In the genomic region with DNA sequence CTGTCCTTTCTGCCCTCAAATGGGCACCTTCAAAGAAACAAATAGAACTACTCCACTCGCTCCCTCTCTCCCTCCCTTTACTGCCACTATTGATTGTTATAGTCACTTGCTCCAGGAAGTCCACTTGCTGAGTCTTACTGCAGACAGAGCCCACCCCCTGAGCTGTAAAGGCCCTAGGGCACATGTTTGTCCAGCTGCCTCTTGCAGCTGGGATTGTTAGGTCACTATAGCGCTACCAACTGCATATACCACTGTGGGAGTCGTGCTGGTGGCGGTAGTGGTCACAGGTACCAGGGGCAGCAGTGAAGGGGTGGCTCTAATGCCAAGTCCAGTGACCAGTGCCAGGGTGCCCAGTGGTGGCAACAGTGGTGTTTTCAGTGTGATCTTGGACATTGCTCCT, we compare ENCODE assay signal across 13 cellular contexts. TPM values are rescaled to one million over a fixed set of nuclear protein-coding genes. Genes with fewer than 3 reads are reported as not detected.
DNase-seq lines count a peak whose midpoint lies in the region; ATAC-seq, FAIRE-seq and TF ChIP-seq lines count a peak whose summit lies in the region.
"Had no signal": no experiment of that assay in that cellular context is flagged by ENCODE, and none has a peak within 500 bp of the region (broad histone marks: within the 10 kb centered on the region; RNA-seq: fewer than 3 reads in every experiment).

No MANE protein-coding gene starts in this region.

- H2AFZ ChIP-seq in HepG2 (ENCODE audit: low read length) = no peak overlapping the region

- no peak for TF ChIP-seq RAD21 in HepG2 (CRISPR knock-in tag; IDR thresholded peaks at IDR 0.05)

- no TSS peak for BruUV-seq in HepG2 (replicated peaks; lab: Mats Ljungman, UMichigan)

- TF ChIP-seq CTCF in 22Rv1 (IDR thresholded peaks at IDR 0.05) (no peak), HepG2 (CRISPR knock-in tag; IDR thresholded peaks at IDR 0.05) (no peak)

- intact Hi-C loops in HepG2 (cut with micrococcal nuclease; ENCODE audit: unreplicated experiment) = no loop called here

- no peak overlapping the region for H3K4me3 ChIP-seq in SJCRH30
- no peak overlapping the region for H3K4me3 ChIP-seq in HepG2 (replicated peaks in 1 of 3; ENCODE audit: insufficient read depth in 1 of 3, low read depth in 2 of 3, low read length in 3 of 3)

- H3K27me3 ChIP-seq in SJCRH30 = no peaks in the 10 kb centered on the region
- no peaks in the 10 kb centered on the region; a peak in 1 of 5 replicates for H3K27me3 ChIP-seq in HepG2 (ENCODE audit: control insufficient read depth in 1 of 2, insufficient read depth in 2 of 2, low read length in 2 of 2)

- H3K79me2 ChIP-seq in HepG2 (ENCODE audit: insufficient read depth, low read length) = peaks cover 7% of the 10 kb centered on the region

- no peak for FAIRE-seq in HepG2 (lab: Jason Lieb, UNC)

- H3K36me3 ChIP-seq in SJCRH30 (no peaks in the 10 kb centered on the region), HepG2 (replicated peaks in 1 of 2; ENCODE audit: control insufficient read depth in 1 of 2, insufficient read depth in 2 of 2, low read length in 2 of 2) (peaks cover 0 to 17% of the 10 kb centered on the region in 2 experiments; a peak in 1 of 5 replicates)

- no peaks in the 10 kb centered on the region for H4K20me1 ChIP-seq in HepG2 (ENCODE audit: insufficient read depth, low read length)

- in situ Hi-C loops in HepG2 (cut with HindIII; ENCODE audit: extremely low pct_ligation_motif_present, low pct_unique_long_range_greater_than_20kb) = no loop called here

- DNase-seq in ELF-1 (ENCODE audit: low read depth, low spot score) = peak; percentile 61
- DNase-seq in SJCRH30 = peak; percentile 70 to 77
- no peak for DNase-seq in HepG2 (ENCODE audit: low spot score)
- DNase-seq in midbrain (lab: John Stamatoyannopoulos, UW) = no peak
- no peak for DNase-seq in NOMO-1 treated with DMSO at 0.1 percent for 48 hours (lab: John Stamatoyannopoulos, UW; ENCODE audit: unreplicated experiment)
- DNase-seq in middle frontal gyrus (ENCODE audit: extremely low spot score, low spot score) = no peak
- DNase-seq in HUDEP-2 (lab: John Stamatoyannopoulos, UW; ENCODE audit: unreplicated experiment in 76 of 76) = no peak
- DNase-seq: activated CD4-positive, alpha-beta T cell treated with anti-CD3 and anti-CD28 coated beads, Interleukin-2, amount 10 ng/mL, durations not matched to agents 7 days and 5 days; amniotic stem cell; naive B cell; NCI-H1930; stimulated activated CD4-positive, alpha-beta T cell treated with anti-CD3 and anti-CD28 coated beads, Interleukin-15, amount 100 ng/mL, for 24 hours had no signal

- no peak overlapping the region for H3K9ac ChIP-seq in HepG2 (ENCODE audit: insufficient read depth, low read depth, low read length)

- H3K4me1 ChIP-seq in SJCRH30 = peaks cover 56% of the 10 kb centered on the region
- H3K4me1 ChIP-seq in HepG2 (ENCODE audit: insufficient read depth, low read length) = peaks cover 24% of the 10 kb centered on the region

- TF ChIP-seq EP300 in HepG2 (IDR thresholded peaks at IDR 0.05; ENCODE audit: low read depth in 2 of 2, low read length in 2 of 2) = no peak
- no peak for TF ChIP-seq EP300 in HepG2 (CRISPR knock-in tag; IDR thresholded peaks at IDR 0.05; ENCODE audit: borderline replicate concordance)

- 84% methylated on average over 2 of the region's 4 CpGs for WGBS in HepG2 (ENCODE audit: low lambda C conversion rate)

- H3K9me3 ChIP-seq in SJCRH30 (replicated peaks) = no peaks in the 10 kb centered on the region
- H3K9me3 ChIP-seq in HepG2 (ENCODE audit: low read length) = no peaks in the 10 kb centered on the region

- POLR2A ChIA-PET in HepG2 (lab: Yijun Ruan, JAX) = interaction anchor here (3.1 kb wide), 1 partner anchor 29 kb away, joined by 13 read pairs; a partner anchor contains a TSS

- CTCF ChIA-PET in HepG2 (lab: Yijun Ruan, JAX; ENCODE audit: low intra/inter-chr PET ratio, low total read pairs) = no interaction called here

- TF ChIP-seq POLR2A in HepG2 (IDR thresholded peaks at IDR 0.05; ENCODE audit: insufficient read depth in 1 of 2, low read depth in 2 of 2, low read length in 2 of 2) = no peak

- peak overlapping the region; percentile 13; the same call in 1 of the 2 replicates for H3K27ac ChIP-seq in 22Rv1
- H3K27ac ChIP-seq in SJCRH30 = peak overlapping the region; percentile 13; the same call in 1 of the 2 replicates
- peak overlapping the region; percentile 11 for H3K27ac ChIP-seq in HepG2 (ENCODE audit: extremely low read length, insufficient read depth, low read length)

- no peak overlapping the region for H3K4me2 ChIP-seq in HepG2 (ENCODE audit: low read depth, low read length)

- ATAC-seq in HepG2 = no peak

TF ChIP-seq in HepG2, 621 proteins besides CTCF, POLR2A, EP300 and RAD21 (continues in another document):
- TF ChIP-seq, protein P1, sequence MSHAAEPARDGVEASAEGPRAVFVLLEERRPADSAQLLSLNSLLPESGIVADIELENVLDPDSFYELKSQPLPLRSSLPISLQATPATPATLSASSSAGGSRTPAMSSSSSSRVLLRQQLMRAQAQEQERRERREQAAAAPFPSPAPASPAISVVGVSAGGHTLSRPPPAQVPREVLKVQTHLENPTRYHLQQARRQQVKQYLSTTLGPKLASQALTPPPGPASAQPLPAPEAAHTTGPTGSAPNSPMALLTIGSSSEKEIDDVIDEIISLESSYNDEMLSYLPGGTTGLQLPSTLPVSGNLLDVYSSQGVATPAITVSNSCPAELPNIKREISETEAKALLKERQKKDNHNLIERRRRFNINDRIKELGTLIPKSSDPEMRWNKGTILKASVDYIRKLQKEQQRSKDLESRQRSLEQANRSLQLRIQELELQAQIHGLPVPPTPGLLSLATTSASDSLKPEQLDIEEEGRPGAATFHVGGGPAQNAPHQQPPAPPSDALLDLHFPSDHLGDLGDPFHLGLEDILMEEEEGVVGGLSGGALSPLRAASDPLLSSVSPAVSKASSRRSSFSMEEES (CRISPR knock-in tag; IDR thresholded peaks at IDR 0.05) = no peak
- no peak for TF ChIP-seq ZNF430 (CRISPR knock-in tag; IDR thresholded peaks at IDR 0.05)

RNA-seq across cellular contexts. Expression of a gene that starts 4.4 kb away (rescaled TPM):
- 100 and 103 TPM in 2 replicates for total RNA-seq in SJCRH30 (2014; rRNA removed; shearing (Covaris generic))
- 30.2 and 53.8 TPM in 2 replicates for total RNA-seq in HepG2 (2016; rRNA removed; fragmentation: Illumina TruSeq; extraction: Trizol)
- total RNA-seq in HepG2 (2016; cell fraction: cytosol; rRNA removed; fragmentation: Illumina TruSeq; extraction: Trizol; ENCODE audit: low read depth) = 14.0 and 16.6 TPM in 2 replicates
- 28.0 and 53.2 TPM in 2 replicates for total RNA-seq in HepG2 (2016; cell fraction: insoluble cytoplasmic fraction; rRNA removed; fragmentation: Illumina TruSeq; extraction: Trizol)
- 33.3 and 36.0 TPM in 2 replicates for total RNA-seq in HepG2 (2016; cell fraction: membrane; rRNA removed; fragmentation: Illumina TruSeq; extraction: Trizol)
- 57.4 and 66.5 TPM in 2 replicates for total RNA-seq in HepG2 (2016; cell fraction: nucleus; rRNA removed; fragmentation: Illumina TruSeq; extraction: Trizol)
- 72.6 and 108 TPM in 2 replicates for polyA plus RNA-seq in HepG2 (2011; rRNA removed)
- polyA plus RNA-seq in HepG2 (2011; cell fraction: cytosol; rRNA removed) = 70.5 and 75.9 TPM in 2 replicates
- polyA plus RNA-seq in HepG2 (2011; cell fraction: nucleus; rRNA removed) = 163 and 208 TPM in 2 replicates
- polyA plus RNA-seq in HepG2 (2012) = 109 and 143 TPM in 2 replicates
- polyA plus RNA-seq in HepG2 (2016; cell fraction: cytosol; fragmentation: Illumina TruSeq; extraction: Trizol; ENCODE audit: low read depth) = 6.9 and 7.8 TPM in 2 replicates
- polyA plus RNA-seq in HepG2 (2016; cell fraction: insoluble cytoplasmic fraction; fragmentation: Illumina TruSeq; extraction: Trizol; ENCODE audit: low read depth) = 26.3 and 34.3 TPM in 2 replicates
- polyA plus RNA-seq in HepG2 (2016; cell fraction: membrane; fragmentation: Illumina TruSeq; extraction: Trizol; ENCODE audit: low read depth) = 19.9 and 23.8 TPM in 2 replicates
- polyA plus RNA-seq in HepG2 (2016; cell fraction: nucleus; fragmentation: Illumina TruSeq; extraction: Trizol; ENCODE audit: insufficient read depth, low read depth) = 92.3 and 92.9 TPM in 2 replicates
- polyA minus RNA-seq in HepG2 (2011; rRNA and poly(A)+ RNA removed; ENCODE audit: low replicate concordance) = 105 and 167 TPM in 2 replicates
- 56.3 and 97.6 TPM in 2 replicates for polyA minus RNA-seq in HepG2 (2011; cell fraction: cytosol; rRNA and poly(A)+ RNA removed)
- polyA minus RNA-seq in HepG2 (2011; cell fraction: nucleus; rRNA and poly(A)+ RNA removed) = 62.8 and 87.4 TPM in 2 replicates

RNA-seq across cellular contexts. Expression of a gene that starts 28.0 kb away (rescaled TPM):
- 19.8 and 21.2 TPM in 2 replicates for total RNA-seq in SJCRH30 (2014; rRNA removed; shearing (Covaris generic))
- 11.3 and 17.4 TPM in 2 replicates for total RNA-seq in HepG2 (2016; rRNA removed; fragmentation: Illumina TruSeq; extraction: Trizol)
- 40.7 and 41.5 TPM in 2 replicates for total RNA-seq in HepG2 (2016; cell fraction: cytosol; rRNA removed; fragmentation: Illumina TruSeq; extraction: Trizol; ENCODE audit: low read depth)
- 11.5 and 17.3 TPM in 2 replicates for total RNA-seq in HepG2 (2016; cell fraction: insoluble cytoplasmic fraction; rRNA removed; fragmentation: Illumina TruSeq; extraction: Trizol)
- total RNA-seq in HepG2 (2016; cell fraction: membrane; rRNA removed; fragmentation: Illumina TruSeq; extraction: Trizol) = 12.5 and 13.5 TPM in 2 replicates
- 21.6 and 24.7 TPM in 2 replicates for total RNA-seq in HepG2 (2016; cell fraction: nucleus; rRNA removed; fragmentation: Illumina TruSeq; extraction: Trizol)
- polyA plus RNA-seq in HepG2 (2011; rRNA removed) = 4.8 and 5.6 TPM in 2 replicates
- 3.7 and 5.6 TPM in 2 replicates for polyA plus RNA-seq in HepG2 (2011; cell fraction: cytosol; rRNA removed)
- polyA plus RNA-seq in HepG2 (2011; cell fraction: nucleus; rRNA removed) = 6.9 and 7.1 TPM in 2 replicates
- 2.7 and 2.8 TPM in 2 replicates for polyA plus RNA-seq in HepG2 (2012)
- 1.8 and 2.0 TPM in 2 replicates for polyA plus RNA-seq in HepG2 (2016; cell fraction: cytosol; fragmentation: Illumina TruSeq; extraction: Trizol; ENCODE audit: low read depth)
- 4.4 TPM in 2 replicates for polyA plus RNA-seq in HepG2 (2016; cell fraction: insoluble cytoplasmic fraction; fragmentation: Illumina TruSeq; extraction: Trizol; ENCODE audit: low read depth)
- polyA plus RNA-seq in HepG2 (2016; cell fraction: membrane; fragmentation: Illumina TruSeq; extraction: Trizol; ENCODE audit: low read depth) = 2.2 and 2.7 TPM in 2 replicates
- 18.6 and 19.9 TPM in 2 replicates for polyA plus RNA-seq in HepG2 (2016; cell fraction: nucleus; fragmentation: Illumina TruSeq; extraction: Trizol; ENCODE audit: insufficient read depth, low read depth)
- polyA minus RNA-seq in HepG2 (2011; rRNA and poly(A)+ RNA removed; ENCODE audit: low replicate concordance) = 14.6 and 21.4 TPM in 2 replicates
- polyA minus RNA-seq in HepG2 (2011; cell fraction: cytosol; rRNA and poly(A)+ RNA removed) = 9.4 and 9.7 TPM in 2 replicates
- polyA minus RNA-seq in HepG2 (2011; cell fraction: nucleus; rRNA and poly(A)+ RNA removed) = 6.3 and 8.3 TPM in 2 replicates

Comparison
In these comparisons a context has a peak if more than half of its experiments do, and no peak if none do; other contexts are left out.
1. DNase-seq: peak in ELF-1 (single experiment) and SJCRH30 (2 of 2); none in HepG2 (single experiment), midbrain (single experiment), NOMO-1 treated with DMSO at 0.1 percent for 48 hours (single experiment), middle frontal gyrus (single experiment) and HUDEP-2 (0 of 76).
2. Peak in every context shown above with its lines, with median percentiles within 50 percentile points of each other: H3K27ac ChIP-seq.